In genomic region chr1:223771814-223772770, GRCh38 we compare ENCODE assay signal across 1 cellular context.
A peak's percentile ranks its signal among the peaks of the same experiment; 100 is the strongest.
TF ChIP-seq lines count a peak whose summit lies in the region.

No MANE protein-coding gene starts in this region.

TF ChIP-seq in SK-N-SH, 30 proteins besides CTCF, POLR2A, EP300 and RAD21 (continued from another document):
- TF ChIP-seq REST (IDR thresholded peaks at IDR 0.05; ENCODE audit: low read depth, low read length) (no peak), SIN3A (IDR thresholded peaks at IDR 0.05; ENCODE audit: borderline replicate concordance, low read depth, low read length) (peak; percentile 9; the same call in 1 of the 2 replicates), RFX5 (IDR thresholded peaks at IDR 0.05; ENCODE audit: low read length) (no peak), FOSL2 (IDR thresholded peaks at IDR 0.05; ENCODE audit: borderline replicate concordance, low read depth) (peak; percentile 73), POLR2AphosphoS5 (IDR thresholded peaks at IDR 0.05; ENCODE audit: low read depth, low read length) (no peak), EZH2phosphoT487 (IDR thresholded peaks at IDR 0.05; ENCODE audit: borderline replicate concordance, low read depth) (no peak), YY1 (IDR thresholded peaks at IDR 0.05; ENCODE audit: low read depth) (no peak), RXRA (IDR thresholded peaks at IDR 0.05; ENCODE audit: borderline replicate concordance, low read depth) (peak; percentile 57; the same call in 1 of the 2 replicates), TEAD4 (IDR thresholded peaks at IDR 0.05; ENCODE audit: borderline replicate concordance, insufficient read depth) (peak; percentile 20; the same call in 1 of the 2 replicates), SMC3 (IDR thresholded peaks at IDR 0.05; ENCODE audit: low read depth, low read length) (no peak), TAF1 (IDR thresholded peaks at IDR 0.05; ENCODE audit: borderline replicate concordance, low read depth, low read length) (no peak; the same call in 1 of the 2 replicates), MAX (IDR thresholded peaks at IDR 0.05; ENCODE audit: low read depth) (peak; percentile 69), GABPA (IDR thresholded peaks at IDR 0.05; ENCODE audit: low read depth) (no peak), FOXM1 (IDR thresholded peaks at IDR 0.05; ENCODE audit: low read depth) (0 out of 2 replicates have a peak, but pooled peaks have one; percentile 24), FOXJ3 (CRISPR knock-in tag; IDR thresholded peaks at IDR 0.05) (no peak), NRF1 (IDR thresholded peaks at IDR 0.05; ENCODE audit: low read depth, low read length) (no peak)
- TF ChIP-seq, protein P1, sequence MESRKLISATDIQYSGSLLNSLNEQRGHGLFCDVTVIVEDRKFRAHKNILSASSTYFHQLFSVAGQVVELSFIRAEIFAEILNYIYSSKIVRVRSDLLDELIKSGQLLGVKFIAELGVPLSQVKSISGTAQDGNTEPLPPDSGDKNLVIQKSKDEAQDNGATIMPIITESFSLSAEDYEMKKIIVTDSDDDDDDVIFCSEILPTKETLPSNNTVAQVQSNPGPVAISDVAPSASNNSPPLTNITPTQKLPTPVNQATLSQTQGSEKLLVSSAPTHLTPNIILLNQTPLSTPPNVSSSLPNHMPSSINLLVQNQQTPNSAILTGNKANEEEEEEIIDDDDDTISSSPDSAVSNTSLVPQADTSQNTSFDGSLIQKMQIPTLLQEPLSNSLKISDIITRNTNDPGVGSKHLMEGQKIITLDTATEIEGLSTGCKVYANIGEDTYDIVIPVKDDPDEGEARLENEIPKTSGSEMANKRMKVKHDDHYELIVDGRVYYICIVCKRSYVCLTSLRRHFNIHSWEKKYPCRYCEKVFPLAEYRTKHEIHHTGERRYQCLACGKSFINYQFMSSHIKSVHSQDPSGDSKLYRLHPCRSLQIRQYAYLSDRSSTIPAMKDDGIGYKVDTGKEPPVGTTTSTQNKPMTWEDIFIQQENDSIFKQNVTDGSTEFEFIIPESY (IDR thresholded peaks at IDR 0.05; ENCODE audit: borderline replicate concordance, low read depth), result no peak
TF ChIP-seq in SK-N-SH: peak in this region for 10.
